ENCODE assay signal across 27 cellular contexts in the genomic region with DNA sequence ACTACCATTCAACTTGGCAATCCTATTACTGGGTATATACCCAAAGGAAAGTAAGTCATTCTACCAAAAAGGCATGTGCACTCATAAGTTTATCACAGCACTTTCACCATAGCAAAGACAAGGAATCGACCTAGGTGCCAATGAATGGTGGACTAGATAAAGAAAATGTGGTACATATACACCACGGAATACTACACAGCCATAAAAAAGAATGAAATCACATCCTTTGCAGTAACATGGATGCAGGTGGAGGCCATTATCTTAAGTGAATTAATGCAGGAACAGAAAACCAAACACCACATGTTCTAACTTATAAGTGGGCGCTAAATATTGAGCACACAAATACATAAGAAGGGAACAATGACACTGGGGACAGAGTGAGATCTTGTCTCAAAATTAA.
"Had no signal": no experiment of that assay in that cellular context is flagged by ENCODE, and none has a peak within 500 bp of the region (broad histone marks: within the 10 kb centered on the region; RNA-seq: fewer than 3 reads in every experiment).

No MANE protein-coding gene starts in this region.

- FAIRE-seq: urothelium cell line had no signal

- ATAC-seq: stimulated activated effector memory CD8-positive, alpha-beta T cell treated with anti-CD3 and anti-CD28 coated beads, Interleukin-12 subunit alpha, Interleukin-12 subunit beta, amount 100 ng/mL, for 72 hours; stimulated activated memory B cell treated with anti-CD40 and anti-IgM and Interleukin-4, amounts not matched to agents 10 μg/mL and 1 μg/mL and 100 μg/mL, for 72 hours; stimulated activated naive B cell treated with anti-CD40 and anti-IgM and Interleukin-4, amounts not matched to agents 10 μg/mL and 1 μg/mL and 100 μg/mL, for 72 hours; stimulated activated naive CD8-positive, alpha-beta T cell treated with anti-CD3 and anti-CD28 coated beads, Interleukin-15, amount 100 ng/mL, for 72 hours; stimulated activated naive CD8-positive, alpha-beta T cell treated with anti-CD3 and anti-CD28 coated beads, Interleukin-15, Interleukin-2, amounts not matched to agents 100 U/mL and 50 U/mL, for 24 hours; upper lobe of right lung had no signal

- H3K4me3 ChIP-seq: stomach, suprapubic skin, testis, thoracic aorta, thyroid gland, tibial artery, tibial nerve, transverse colon, upper lobe of left lung, upper lobe of right lung, uterus, vagina had no signal

- H3K27me3 ChIP-seq: stomach, suprapubic skin, testis, thyroid gland, tibial artery, tibial nerve, transverse colon, upper lobe of left lung, upper lobe of right lung, uterus, vagina had no signal

- H3K4me1 ChIP-seq: stomach, suprapubic skin, testis, thyroid gland, tibial artery, tibial nerve, transverse colon, upper lobe of right lung, uterus, vagina had no signal

- H3K36me3 ChIP-seq: stomach, suprapubic skin, thoracic aorta, thyroid gland, tibial artery, tibial nerve, transverse colon, upper lobe of left lung, upper lobe of right lung, uterus, vagina had no signal

- H3K27ac ChIP-seq: stomach, suprapubic skin, testis, thoracic aorta, thyroid gland, tibial artery, tibial nerve, transverse colon, upper lobe of left lung, upper lobe of right lung, uterus, vagina had no signal

- H3K9me3 ChIP-seq: stomach, suprapubic skin, testis, thoracic aorta, thyroid gland, tibial artery, tibial nerve, transverse colon, upper lobe of left lung, upper lobe of right lung, uterus, vagina had no signal

- DNase-seq: stimulated activated CD4-positive, alpha-beta T cell treated with anti-CD3 and anti-CD28 coated beads, Interleukin-2, amount 100 ng/mL, for 48 hours; stimulated activated CD4-positive, alpha-beta T cell treated with anti-CD3 and anti-CD28 coated beads, Interleukin-4, amount 100 ng/mL, for 1 hour; stimulated activated CD4-positive, alpha-beta T cell treated with anti-CD3 and anti-CD28 coated beads, Interleukin-4, amount 100 ng/mL, for 24 hours; stimulated activated CD4-positive, alpha-beta T cell treated with anti-CD3 and anti-CD28 coated beads, Interleukin-4, amount 100 ng/mL, for 4 hours; stimulated activated CD8-positive, alpha-beta memory T cell treated with anti-CD3 and anti-CD28 coated beads, Interleukin-4, amount 100 ng/mL, for 48 hours; stimulated activated naive B cell treated with anti-CD40 and anti-IgM and Interleukin-4, amounts not matched to agents 10 μg/mL and 1 μg/mL and 100 μg/mL, for 72 hours; stimulated activated naive CD4-positive, alpha-beta T cell; stimulated activated naive CD4-positive, alpha-beta T cell treated with Interleukin-2 at 50 U/mL for 16 hours; stimulated activated naive CD8-positive, alpha-beta T cell treated with anti-CD3 and anti-CD28 coated beads, Interleukin-15, amount 100 ng/mL, for 72 hours; stimulated activated naive CD8-positive, alpha-beta T cell treated with anti-CD3 and anti-CD28 coated beads, Interleukin-15, Interleukin-2, amounts not matched to agents 100 U/mL and 50 U/mL, for 24 hours; stomach; substantia nigra; testis; thyroid gland; tibial artery; transverse colon; trophoblast cell; upper lobe of left lung; upper lobe of right lung; uterus had no signal
